ENCODE assay signal across 1 cellular context in the genomic region with DNA sequence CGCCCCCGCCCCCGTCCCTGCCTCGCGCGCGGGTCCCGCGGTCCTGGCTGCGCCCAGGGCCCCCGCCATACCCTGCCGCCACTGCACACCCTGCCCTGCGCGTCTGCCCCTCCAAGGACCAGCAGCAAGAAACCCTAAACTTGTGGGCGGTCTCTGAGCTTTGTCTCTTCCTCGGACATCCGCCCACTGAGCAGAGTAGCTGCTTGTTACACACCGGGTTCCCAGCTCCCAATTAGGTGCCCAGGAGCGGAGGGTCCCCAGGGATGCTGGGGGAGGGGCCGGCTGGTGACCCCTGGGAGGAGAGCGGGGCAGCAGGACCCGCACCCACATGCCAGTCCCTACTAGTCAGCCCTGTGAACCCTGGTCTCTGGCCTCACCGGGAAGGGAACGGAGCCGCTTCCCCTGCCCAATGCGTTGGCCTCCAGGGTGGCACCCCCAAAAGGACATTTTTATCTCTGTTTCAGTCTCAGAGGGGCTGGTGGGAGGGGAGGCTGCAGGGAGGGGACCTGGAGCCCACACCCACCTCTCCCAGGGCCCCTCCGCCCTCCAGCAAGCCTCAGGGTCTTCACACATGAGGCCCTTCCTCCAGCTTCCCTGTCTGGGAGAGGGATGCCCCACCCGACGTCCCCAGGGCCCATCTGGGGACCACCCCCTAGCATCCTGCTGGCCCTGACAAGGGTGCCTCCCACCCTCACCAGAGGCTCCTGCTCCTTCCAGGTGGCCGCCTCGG.
TF ChIP-seq lines count a peak whose summit lies in the region.

No MANE protein-coding gene starts in this region.

TF ChIP-seq in endothelial cell of umbilical vein, 7 proteins besides CTCF, POLR2A, EP300 and RAD21 (continued from another document):
- TF ChIP-seq FOS (IDR thresholded peaks at IDR 0.05; ENCODE audit: borderline replicate concordance, insufficient read depth, low read length) (no peak), POLR2AphosphoS5 (IDR thresholded peaks at IDR 0.05; ENCODE audit: insufficient read depth, low read depth, low read length) (no peak), MYC (IDR thresholded peaks at IDR 0.05; ENCODE audit: low read depth, low read length) (no peak), GATA2 (IDR thresholded peaks at IDR 0.05; ENCODE audit: insufficient read depth, insufficient read length, low read depth, low read length) (no peak)
